ENCODE assay signal across 9 cellular contexts in genomic region chr15:66702770-66703539, GRCh38. TPM values are rescaled to one million over a fixed set of nuclear protein-coding genes. Genes with fewer than 3 reads are reported as not detected.
DNase-seq lines count a peak whose midpoint lies in the region; ATAC-seq and TF ChIP-seq lines count a peak whose summit lies in the region.
"Had no signal": no experiment of that assay in that cellular context is flagged by ENCODE, and none has a peak within 500 bp of the region (broad histone marks: within the 10 kb centered on the region; RNA-seq: fewer than 3 reads in every experiment).

No MANE protein-coding gene starts in this region.

- DNase-seq in NCI-H510A treated with DMSO at 0.1 percent for 48 hours (lab: John Stamatoyannopoulos, UW) (peak; percentile 7), NCI-H510A (lab: John Stamatoyannopoulos, UW) (no peak), glutamatergic neuron (peak; percentile 52), sciatic nerve (ENCODE audit: low spot score) (peak; percentile 64), NCI-H345 treated with DMSO at 0.1 percent for 48 hours (lab: John Stamatoyannopoulos, UW; ENCODE audit: unreplicated experiment) (no peak)
- DNase-seq in activated CD4-positive, alpha-beta memory T cell treated with anti-CD3 and anti-CD28 coated beads, Interleukin-2, amount 10 ng/mL, durations not matched to agents 7 days and 5 days, result no peak
- DNase-seq in central memory CD4-positive, alpha-beta T cell, result no peak

- H3K4me1 Mint-ChIP-seq in activated CD4-positive, alpha-beta memory T cell treated with anti-CD3 and anti-CD28 coated beads, Interleukin-2, amount 10 ng/mL, durations not matched to agents 7 days and 5 days, result peaks cover 21% of the 10 kb centered on the region
- peaks cover 1% of the 10 kb centered on the region for H3K4me1 Mint-ChIP-seq in glutamatergic neuron (ENCODE audit: low read depth, unreplicated experiment)

- POLR2A ChIA-PET in activated CD4-positive, alpha-beta memory T cell treated with anti-CD3 and anti-CD28 coated beads, Interleukin-2, amount 10 ng/mL, durations not matched to agents 7 days and 5 days (lab: Charles Lee), result interaction anchor here (0.8 to 6.4 kb wide), 7 partner anchors 10 to 64 kb away, joined by 3 to 37 read pairs (median 5); no protein-coding TSS in a partner anchor

- H3K27me3 Mint-ChIP-seq in activated CD4-positive, alpha-beta memory T cell treated with anti-CD3 and anti-CD28 coated beads, Interleukin-2, amount 10 ng/mL, durations not matched to agents 7 days and 5 days, result peaks cover 28% of the 10 kb centered on the region
- peaks cover 11% of the 10 kb centered on the region for H3K27me3 Mint-ChIP-seq in glutamatergic neuron (ENCODE audit: unreplicated experiment)

- intact Hi-C loops in sciatic nerve (cut with DNase I), result loop anchor here (2.0 to 5.0 kb wide), 3 partner anchors 69 to 148 kb away; no protein-coding TSS in a partner anchor

- CTCF ChIA-PET in activated CD4-positive, alpha-beta memory T cell treated with anti-CD3 and anti-CD28 coated beads, Interleukin-2, amount 10 ng/mL, durations not matched to agents 7 days and 5 days (lab: Charles Lee), result interaction anchor here (1.5 to 5.2 kb wide), 2 partner anchors 17 to 149 kb away, joined by 8 to 22 read pairs; no protein-coding TSS in a partner anchor

- H3K9me3 Mint-ChIP-seq in activated CD4-positive, alpha-beta memory T cell treated with anti-CD3 and anti-CD28 coated beads, Interleukin-2, amount 10 ng/mL, durations not matched to agents 7 days and 5 days, result no peaks in the 10 kb centered on the region
- H3K9me3 Mint-ChIP-seq in glutamatergic neuron (ENCODE audit: unreplicated experiment), result no peaks in the 10 kb centered on the region
- H3K9me3 Mint-ChIP-seq: activated naive CD4-positive, alpha-beta T cell treated with anti-CD3 and anti-CD28 coated beads, Interleukin-2, amount 50 U/mL, for 72 hours had no signal

- H3K36me3 Mint-ChIP-seq in activated CD4-positive, alpha-beta memory T cell treated with anti-CD3 and anti-CD28 coated beads, Interleukin-2, amount 10 ng/mL, durations not matched to agents 7 days and 5 days (ENCODE audit: low read depth), result no peaks in the 10 kb centered on the region
- no peaks in the 10 kb centered on the region for H3K36me3 Mint-ChIP-seq in glutamatergic neuron (ENCODE audit: unreplicated experiment)

- ATAC-seq in sciatic nerve, result no peak
- ATAC-seq in HG02840 (IDR thresholded peaks at IDR 0.05; ENCODE audit: low FRiP score, unreplicated experiment), result no peak

- H3K4me3 Mint-ChIP-seq in activated CD4-positive, alpha-beta memory T cell treated with anti-CD3 and anti-CD28 coated beads, Interleukin-2, amount 10 ng/mL, durations not matched to agents 7 days and 5 days, result peak overlapping the region; percentile 73
- peak overlapping the region; percentile 79 for H3K4me3 Mint-ChIP-seq in glutamatergic neuron (ENCODE audit: unreplicated experiment)

- TF ChIP-seq CTCF in glutamatergic neuron (IDR thresholded peaks at IDR 0.05; ENCODE audit: partially characterized antibody, unreplicated experiment), result no peak

- H3K27ac Mint-ChIP-seq in activated CD4-positive, alpha-beta memory T cell treated with anti-CD3 and anti-CD28 coated beads, Interleukin-2, amount 10 ng/mL, durations not matched to agents 7 days and 5 days, result no peak overlapping the region
- no peak overlapping the region for H3K27ac Mint-ChIP-seq in glutamatergic neuron (ENCODE audit: unreplicated experiment)

RNA-seq across cellular contexts. Expression of gene SMAD6, which starts 0.9 kb away (rescaled TPM):
- under 1 TPM; 0.53 to 0.58 TPM for total RNA-seq in activated CD4-positive, alpha-beta memory T cell treated with anti-CD3 and anti-CD28 coated beads, Interleukin-2, amount 10 ng/mL, durations not matched to agents 7 days and 5 days
- 0.83 TPM for total RNA-seq in glutamatergic neuron (ENCODE audit: unreplicated experiment)
- 62.4 TPM for total RNA-seq in sciatic nerve

Comparison
In these comparisons a context has a peak if more than half of its experiments do, and no peak if none do; other contexts are left out.
1. DNase-seq: peak in NCI-H510A treated with DMSO at 0.1 percent for 48 hours (single experiment), glutamatergic neuron (single experiment) and sciatic nerve (single experiment); none in NCI-H510A (single experiment), activated CD4-positive, alpha-beta memory T cell treated with anti-CD3 and anti-CD28 coated beads, Interleukin-2, amount 10 ng/mL, durations not matched to agents 7 days and 5 days (single experiment), central memory CD4-positive, alpha-beta T cell (single experiment) and NCI-H345 treated with DMSO at 0.1 percent for 48 hours (single experiment).
2. RNA of gene SMAD6, which starts 0.9 kb away (total RNA-seq): 62.4 TPM in sciatic nerve (single experiment); 0.83 TPM in glutamatergic neuron (single experiment) and 0.53 to 0.58 TPM in activated CD4-positive, alpha-beta memory T cell treated with anti-CD3 and anti-CD28 coated beads, Interleukin-2, amount 10 ng/mL, durations not matched to agents 7 days and 5 days; every median in the first group is over 10 times any median in the second.